1 cellular context compared by ENCODE assay signal in the genomic region with DNA sequence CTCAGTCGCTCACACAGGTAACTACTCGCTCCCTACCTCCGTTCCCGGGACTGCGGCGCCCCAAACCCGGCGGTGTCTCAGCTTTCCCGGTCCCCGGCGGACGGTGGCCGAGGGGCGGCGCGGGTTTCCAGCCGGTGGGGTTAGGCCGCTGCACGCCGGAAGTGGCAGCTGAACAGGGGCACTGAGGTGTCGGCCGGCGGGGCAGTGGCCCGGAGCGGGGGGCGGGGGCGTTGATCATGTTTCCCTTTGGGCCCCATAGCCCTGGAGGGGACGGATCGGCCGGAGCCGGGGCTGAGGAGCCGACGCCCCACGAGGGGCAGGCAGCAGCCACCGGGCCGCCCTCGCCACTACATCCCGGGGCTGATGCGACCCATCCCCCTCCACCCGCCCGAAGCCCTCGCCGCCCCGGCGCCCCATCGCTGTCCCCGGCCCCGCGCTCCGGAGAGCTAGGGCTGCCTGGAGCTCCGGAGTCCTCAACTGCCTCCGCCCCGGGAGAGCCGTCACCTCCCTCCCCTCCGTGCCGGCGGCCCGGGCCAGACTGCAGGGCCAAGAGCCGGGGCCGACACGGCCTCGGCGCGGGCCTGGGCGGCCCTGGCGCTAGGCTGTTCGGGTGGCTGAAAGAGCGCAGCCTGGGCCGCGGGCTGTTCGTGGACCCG.
A peak's percentile ranks its signal among the peaks of the same experiment; 100 is the strongest.
TF ChIP-seq lines count a peak whose summit lies in the region.

A gene with protein sequence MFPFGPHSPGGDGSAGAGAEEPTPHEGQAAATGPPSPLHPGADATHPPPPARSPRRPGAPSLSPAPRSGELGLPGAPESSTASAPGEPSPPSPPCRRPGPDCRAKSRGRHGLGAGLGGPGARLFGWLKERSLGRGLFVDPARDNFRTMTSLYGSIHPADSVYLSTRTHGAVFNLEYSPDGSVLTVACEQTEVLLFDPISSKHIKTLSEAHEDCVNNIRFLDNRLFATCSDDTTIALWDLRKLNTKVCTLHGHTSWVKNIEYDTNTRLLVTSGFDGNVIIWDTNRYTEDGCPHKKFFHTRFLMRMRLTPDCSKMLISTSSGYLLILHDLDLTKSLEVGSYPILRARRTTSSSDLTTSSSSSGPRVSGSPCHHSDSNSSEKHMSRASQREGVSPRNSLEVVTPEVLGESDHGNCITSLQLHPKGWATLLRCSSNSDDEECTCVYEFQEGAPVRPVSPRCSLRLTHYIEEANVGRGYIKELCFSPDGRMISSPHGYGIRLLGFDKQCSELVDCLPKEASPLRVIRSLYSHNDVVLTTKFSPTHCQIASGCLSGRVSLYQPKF (plus strand): TSS at position 167 of the 656 bp plus-strand sequence. CDS start 70 bp downstream, at position 237.

TF ChIP-seq in HepG2, 621 proteins besides CTCF, POLR2A, EP300 and RAD21 (continued from another document and continues in another):
- peak; percentile 64; the same call in 1 of the 2 replicates for TF ChIP-seq NFKB2 (CRISPR knock-in tag; IDR thresholded peaks at IDR 0.05; ENCODE audit: borderline replicate concordance)
- TF ChIP-seq ZHX1 (CRISPR knock-in tag; IDR thresholded peaks at IDR 0.05; ENCODE audit: low read depth), result peak; percentile 89
- TF ChIP-seq ZNF33A (CRISPR knock-in tag; IDR thresholded peaks at IDR 0.05; ENCODE audit: borderline replicate concordance), result no peak
- TF ChIP-seq, protein P1, sequence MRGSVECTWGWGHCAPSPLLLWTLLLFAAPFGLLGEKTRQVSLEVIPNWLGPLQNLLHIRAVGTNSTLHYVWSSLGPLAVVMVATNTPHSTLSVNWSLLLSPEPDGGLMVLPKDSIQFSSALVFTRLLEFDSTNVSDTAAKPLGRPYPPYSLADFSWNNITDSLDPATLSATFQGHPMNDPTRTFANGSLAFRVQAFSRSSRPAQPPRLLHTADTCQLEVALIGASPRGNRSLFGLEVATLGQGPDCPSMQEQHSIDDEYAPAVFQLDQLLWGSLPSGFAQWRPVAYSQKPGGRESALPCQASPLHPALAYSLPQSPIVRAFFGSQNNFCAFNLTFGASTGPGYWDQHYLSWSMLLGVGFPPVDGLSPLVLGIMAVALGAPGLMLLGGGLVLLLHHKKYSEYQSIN (CRISPR knock-in tag; IDR thresholded peaks at IDR 0.05; ENCODE audit: borderline replicate concordance), result no peak
- TF ChIP-seq, protein P2, sequence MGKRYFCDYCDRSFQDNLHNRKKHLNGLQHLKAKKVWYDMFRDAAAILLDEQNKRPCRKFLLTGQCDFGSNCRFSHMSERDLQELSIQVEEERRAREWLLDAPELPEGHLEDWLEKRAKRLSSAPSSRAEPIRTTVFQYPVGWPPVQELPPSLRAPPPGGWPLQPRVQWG (CRISPR knock-in tag; IDR thresholded peaks at IDR 0.05; ENCODE audit: borderline replicate concordance, low read depth), result no peak
- TF ChIP-seq ZSCAN20 (CRISPR knock-in tag; IDR thresholded peaks at IDR 0.05; ENCODE audit: borderline replicate concordance), result no peak; the same call in 1 of the 2 replicates
- no peak for TF ChIP-seq GLI4 (CRISPR knock-in tag; IDR thresholded peaks at IDR 0.05; ENCODE audit: borderline replicate concordance)
- TF ChIP-seq ZGPAT (CRISPR knock-in tag; IDR thresholded peaks at IDR 0.05), result peak; percentile 96
- no peak for TF ChIP-seq ZNF644 (CRISPR knock-in tag; IDR thresholded peaks at IDR 0.05; ENCODE audit: low read depth)
- no peak for TF ChIP-seq DPF2 (CRISPR knock-in tag; IDR thresholded peaks at IDR 0.05; ENCODE audit: borderline replicate concordance, low read depth)
- TF ChIP-seq ZNF121 (CRISPR knock-in tag; IDR thresholded peaks at IDR 0.05), result no peak
- peak; percentile 76; the same call in 1 of the 2 replicates for TF ChIP-seq ZNF484 (CRISPR knock-in tag; IDR thresholded peaks at IDR 0.05; ENCODE audit: borderline replicate concordance, low read depth)
- TF ChIP-seq ZXDC (CRISPR knock-in tag; IDR thresholded peaks at IDR 0.05), result peak; percentile 82
- TF ChIP-seq PRMT3 (CRISPR knock-in tag; IDR thresholded peaks at IDR 0.05; ENCODE audit: borderline replicate concordance, low read depth), result no peak
- TF ChIP-seq, protein P3, sequence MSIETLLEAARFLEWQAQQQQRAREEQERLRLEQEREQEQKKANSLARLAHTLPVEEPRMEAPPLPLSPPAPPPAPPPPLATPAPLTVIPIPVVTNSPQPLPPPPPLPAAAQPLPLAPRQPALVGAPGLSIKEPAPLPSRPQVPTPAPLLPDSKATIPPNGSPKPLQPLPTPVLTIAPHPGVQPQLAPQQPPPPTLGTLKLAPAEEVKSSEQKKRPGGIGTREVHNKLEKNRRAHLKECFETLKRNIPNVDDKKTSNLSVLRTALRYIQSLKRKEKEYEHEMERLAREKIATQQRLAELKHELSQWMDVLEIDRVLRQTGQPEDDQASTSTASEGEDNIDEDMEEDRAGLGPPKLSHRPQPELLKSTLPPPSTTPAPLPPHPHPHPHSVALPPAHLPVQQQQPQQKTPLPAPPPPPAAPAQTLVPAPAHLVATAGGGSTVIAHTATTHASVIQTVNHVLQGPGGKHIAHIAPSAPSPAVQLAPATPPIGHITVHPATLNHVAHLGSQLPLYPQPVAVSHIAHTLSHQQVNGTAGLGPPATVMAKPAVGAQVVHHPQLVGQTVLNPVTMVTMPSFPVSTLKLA (IDR thresholded peaks at IDR 0.05), result no peak; the same call in 1 of the 2 replicates
- no peak; the same call in 1 of the 2 replicates for TF ChIP-seq ATF6 (CRISPR knock-in tag; conservative IDR thresholded peaks at IDR 0.05)
- TF ChIP-seq ZNF382 (CRISPR knock-in tag; IDR thresholded peaks at IDR 0.05; ENCODE audit: borderline replicate concordance), result no peak
- peak; percentile 87; the same call in 1 of the 2 replicates for TF ChIP-seq ZNF512B (CRISPR knock-in tag; IDR thresholded peaks at IDR 0.05; ENCODE audit: borderline replicate concordance)
- TF ChIP-seq ATF3 (CRISPR knock-in tag; IDR thresholded peaks at IDR 0.05), result peak; percentile 74; the same call in 1 of the 2 replicates
- peak; percentile 82; the same call in 1 of the 3 replicates for TF ChIP-seq MXI1 (IDR thresholded peaks at IDR 0.05; ENCODE audit: borderline replicate concordance, low read depth, low read length)
- peak; percentile 83; the same call in 1 of the 2 replicates for TF ChIP-seq ZNF672 (CRISPR knock-in tag; IDR thresholded peaks at IDR 0.05)
- peak; percentile 87 for TF ChIP-seq NFKBIZ (CRISPR knock-in tag; IDR thresholded peaks at IDR 0.05)
- 0 out of 2 replicates have a peak, but pooled peaks have one; percentile 22 for TF ChIP-seq NFE2L1 (CRISPR knock-in tag; IDR thresholded peaks at IDR 0.05; ENCODE audit: borderline replicate concordance)
- TF ChIP-seq RXRA (CRISPR knock-in tag; IDR thresholded peaks at IDR 0.05), result peak; percentile 89
- no peak for TF ChIP-seq RFX5 (IDR thresholded peaks at IDR 0.05; ENCODE audit: low read depth, low read length)
- no peak for TF ChIP-seq ZNF841 (CRISPR knock-in tag; IDR thresholded peaks at IDR 0.05; ENCODE audit: borderline replicate concordance)
- peak; percentile 87 for TF ChIP-seq HNRNPK (IDR thresholded peaks at IDR 0.05; ENCODE audit: low read depth, low read length, poor library complexity, severe bottlenecking)
- TF ChIP-seq ZFAT (CRISPR knock-in tag; conservative IDR thresholded peaks at IDR 0.05), result no peak
- TF ChIP-seq, protein P4, sequence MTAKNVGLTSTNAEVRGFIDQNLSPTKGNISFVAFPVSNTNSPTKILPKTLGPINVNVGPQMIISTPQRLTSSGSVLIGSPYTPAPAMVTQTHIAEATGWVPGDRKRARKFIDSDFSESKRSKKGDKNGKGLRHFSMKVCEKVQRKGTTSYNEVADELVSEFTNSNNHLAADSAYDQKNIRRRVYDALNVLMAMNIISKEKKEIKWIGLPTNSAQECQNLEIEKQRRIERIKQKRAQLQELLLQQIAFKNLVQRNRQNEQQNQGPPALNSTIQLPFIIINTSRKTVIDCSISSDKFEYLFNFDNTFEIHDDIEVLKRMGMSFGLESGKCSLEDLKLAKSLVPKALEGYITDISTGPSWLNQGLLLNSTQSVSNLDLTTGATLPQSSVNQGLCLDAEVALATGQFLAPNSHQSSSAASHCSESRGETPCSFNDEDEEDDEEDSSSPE (CRISPR knock-in tag; IDR thresholded peaks at IDR 0.05), result peak; percentile 90
- TF ChIP-seq IRX3 (CRISPR knock-in tag; IDR thresholded peaks at IDR 0.05; ENCODE audit: borderline replicate concordance, low read depth), result peak; percentile 90
- peak; percentile 84 for TF ChIP-seq ZNF501 (CRISPR knock-in tag; IDR thresholded peaks at IDR 0.05)
- peak; percentile 74; the same call in 1 of the 2 replicates for TF ChIP-seq ZNF556 (CRISPR knock-in tag; IDR thresholded peaks at IDR 0.05; ENCODE audit: borderline replicate concordance)
- peak; percentile 86 for TF ChIP-seq GATAD2A (CRISPR knock-in tag; IDR thresholded peaks at IDR 0.05)
- TF ChIP-seq NFIB (CRISPR knock-in tag; IDR thresholded peaks at IDR 0.05; ENCODE audit: borderline replicate concordance), result peak; percentile 70; the same call in 1 of the 2 replicates
- TF ChIP-seq ZNF326 (CRISPR knock-in tag; IDR thresholded peaks at IDR 0.05; ENCODE audit: borderline replicate concordance), result no peak
